In the genomic region with DNA sequence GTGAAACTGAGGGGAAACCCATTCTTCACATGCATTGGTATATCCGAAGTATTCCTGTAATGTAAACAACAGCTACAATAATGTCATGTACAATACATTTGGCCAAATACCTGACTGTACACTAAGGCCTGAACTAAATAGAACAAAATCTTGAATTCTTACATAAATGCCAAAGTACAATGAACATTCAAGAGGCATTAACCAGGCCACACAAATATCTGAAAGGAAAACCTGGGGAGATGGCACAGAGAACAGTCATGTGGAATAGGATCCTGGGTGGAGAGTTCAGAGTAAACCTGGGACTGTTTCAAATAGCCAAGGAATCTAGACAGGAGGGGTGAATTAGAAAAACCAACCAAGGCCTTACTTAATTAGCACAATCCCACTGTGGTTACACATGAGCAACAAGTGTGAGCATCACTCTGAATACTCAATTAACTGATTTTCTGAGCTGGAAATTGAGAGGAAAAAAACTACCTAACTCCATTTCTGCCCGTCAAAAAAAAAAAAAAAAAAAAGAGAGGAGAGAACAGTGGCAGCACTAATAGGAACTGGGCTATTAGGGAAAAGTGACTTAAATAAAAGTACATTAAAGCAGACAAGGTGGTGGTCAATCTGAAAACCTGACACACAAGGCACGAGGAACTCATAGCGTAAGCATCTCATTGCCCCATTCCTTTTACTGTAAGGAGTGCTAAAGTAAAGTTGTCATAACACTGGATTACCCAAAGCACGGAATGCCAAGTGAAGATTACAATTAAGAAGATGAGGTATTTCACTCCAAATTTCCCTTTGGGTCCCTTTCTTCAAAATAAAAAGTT, we compare ENCODE assay signal across 10 cellular contexts. TPM values are rescaled to one million over a fixed set of nuclear protein-coding genes. Genes with fewer than 3 reads are reported as not detected.
DNase-seq lines count a peak whose midpoint lies in the region; ATAC-seq and TF ChIP-seq lines count a peak whose summit lies in the region.
"Had no signal": no experiment of that assay in that cellular context is flagged by ENCODE, and none has a peak within 500 bp of the region (broad histone marks: within the 10 kb centered on the region; RNA-seq: fewer than 3 reads in every experiment).

No MANE protein-coding gene starts in this region.

- peak overlapping the region; percentile 82 for H3K27ac Mint-ChIP-seq in activated T-cell treated with anti-CD3 and anti-CD28 coated beads, Interleukin-2, amount 50 U/mL, for 72 hours
- peak overlapping the region; percentile 77 for H3K27ac Mint-ChIP-seq in activated naive CD8-positive, alpha-beta T cell treated with anti-CD3 and anti-CD28 coated beads, Interleukin-2, amount 50 U/mL, for 24 hours

- H3K27me3 ChIP-seq in right lobe of liver (no peaks in the 10 kb centered on the region), tibial artery (no peaks in the 10 kb centered on the region), ovary (no peaks in the 10 kb centered on the region)

- no peak overlapping the region for H3K4me3 ChIP-seq in right lobe of liver
- H3K4me3 ChIP-seq in tibial artery = no peak overlapping the region
- no peak overlapping the region for H3K4me3 ChIP-seq in ovary

- H3K36me3 ChIP-seq in right lobe of liver = peaks cover 0 to 29% (median 13%) of the 10 kb centered on the region in 4 donors
- peaks cover 22 to 38% (median 32%) of the 10 kb centered on the region in 3 donors for H3K36me3 ChIP-seq in tibial artery
- H3K36me3 ChIP-seq in ovary = no peaks in the 10 kb centered on the region

- H3K4me1 ChIP-seq in right lobe of liver (peaks cover 0 to 52% (median 20%) of the 10 kb centered on the region in 4 donors), tibial artery (peaks cover 0 to 54% (median 30%) of the 10 kb centered on the region in 4 donors), ovary (ENCODE audit: insufficient read depth) (peaks cover 28% of the 10 kb centered on the region)

- H3K36me3 Mint-ChIP-seq in activated T-cell treated with anti-CD3 and anti-CD28 coated beads, Interleukin-2, amount 50 U/mL, for 72 hours (ENCODE audit: insufficient read depth in 2 of 2) = peaks cover 8 to 40% of the 10 kb centered on the region in 2 donors
- peaks cover 74% of the 10 kb centered on the region for H3K36me3 Mint-ChIP-seq in activated naive CD8-positive, alpha-beta T cell treated with anti-CD3 and anti-CD28 coated beads, Interleukin-2, amount 50 U/mL, for 24 hours (ENCODE audit: low read depth)

- H3K9me3 ChIP-seq in right lobe of liver (no peaks in the 10 kb centered on the region), tibial artery (no peaks in the 10 kb centered on the region), ovary (no peaks in the 10 kb centered on the region)

- no peaks in the 10 kb centered on the region for H3K27me3 Mint-ChIP-seq in activated T-cell treated with anti-CD3 and anti-CD28 coated beads, Interleukin-2, amount 50 U/mL, for 72 hours (ENCODE audit: low read depth)
- H3K27me3 Mint-ChIP-seq in activated naive CD8-positive, alpha-beta T cell treated with anti-CD3 and anti-CD28 coated beads, Interleukin-2, amount 50 U/mL, for 24 hours = no peaks in the 10 kb centered on the region

- TF ChIP-seq CTCF in right lobe of liver (IDR thresholded peaks at IDR 0.05) (no peak), tibial artery (IDR thresholded peaks at IDR 0.05) (no peak), ovary (IDR thresholded peaks at IDR 0.05) (no peak)

- H3K4me1 Mint-ChIP-seq in activated T-cell treated with anti-CD3 and anti-CD28 coated beads, Interleukin-2, amount 50 U/mL, for 72 hours (ENCODE audit: low read depth) = peaks cover 71% of the 10 kb centered on the region
- peaks cover 84% of the 10 kb centered on the region for H3K4me1 Mint-ChIP-seq in activated naive CD8-positive, alpha-beta T cell treated with anti-CD3 and anti-CD28 coated beads, Interleukin-2, amount 50 U/mL, for 24 hours

- no peak for TF ChIP-seq POLR2A in right lobe of liver (IDR thresholded peaks at IDR 0.05)
- no peak for TF ChIP-seq POLR2A in ovary (IDR thresholded peaks at IDR 0.05)

- intact Hi-C loops in right lobe of liver (cut with DNase I) = no loop called here
- intact Hi-C loops in tibial artery (cut with DNase I; ENCODE audit: low total_unique reads) = no loop called here
- intact Hi-C loops in ovary (cut with DNase I) = no loop called here

- no peak for ATAC-seq in activated T-cell treated with anti-CD3 and anti-CD28 coated beads, Interleukin-2, amount 50 U/mL, for 72 hours (replicated peaks in 1 of 2)
- ATAC-seq in activated naive CD8-positive, alpha-beta T cell treated with anti-CD3 and anti-CD28 coated beads, Interleukin-2, amount 50 U/mL, for 24 hours = no peak
- no peak for ATAC-seq in right lobe of liver

- WGBS in right lobe of liver (ENCODE audit: insufficient coverage, low coverage, low lambda C conversion rate, missing lambda C conversion rate) = 54% methylated on average over 5 of the region's 5 CpGs
- 20 to 38% (median 22%) methylated on average over 5 of the region's 5 CpGs for WGBS in ovary, 3 donors

- TF ChIP-seq EP300 in ovary (IDR thresholded peaks at IDR 0.05) = no peak

- no peaks in the 10 kb centered on the region for H3K9me3 Mint-ChIP-seq in activated T-cell treated with anti-CD3 and anti-CD28 coated beads, Interleukin-2, amount 50 U/mL, for 72 hours
- H3K9me3 Mint-ChIP-seq in activated naive CD8-positive, alpha-beta T cell treated with anti-CD3 and anti-CD28 coated beads, Interleukin-2, amount 50 U/mL, for 24 hours = no peaks in the 10 kb centered on the region

- peak overlapping the region in 1 of 2 donors; percentile 39 for H3K4me3 Mint-ChIP-seq in activated T-cell treated with anti-CD3 and anti-CD28 coated beads, Interleukin-2, amount 50 U/mL, for 72 hours
- no peak overlapping the region for H3K4me3 Mint-ChIP-seq in activated naive CD8-positive, alpha-beta T cell treated with anti-CD3 and anti-CD28 coated beads, Interleukin-2, amount 50 U/mL, for 24 hours

- H3K27ac ChIP-seq in right lobe of liver (peak overlapping the region in 2 of 3 donors; percentile 10 to 22), tibial artery (peak overlapping the region; percentile 2 to 40), ovary (peak overlapping the region in 1 of 2 donors; percentile 64)
- H3K27ac ChIP-seq: WERI-Rb-1 had no signal

- no peak for DNase-seq in activated T-cell treated with anti-CD3 and anti-CD28 coated beads, Interleukin-2, amount 50 U/mL, for 72 hours
- DNase-seq in activated T-cell treated with anti-CD3 and anti-CD28 coated beads for 4 hours (no peak), right lobe of liver (no peak), tibial artery (no peak), Kasumi-1 (lab: John Stamatoyannopoulos, UW) (no peak), NCI-H510A treated with DMSO at 0.1 percent for 48 hours (lab: John Stamatoyannopoulos, UW) (no peak), ovary (no peak)
- no peak for DNase-seq in activated naive CD8-positive, alpha-beta T cell treated with anti-CD3 and anti-CD28 coated beads, Interleukin-2, amount 50 U/mL, for 24 hours
- DNase-seq: amniotic stem cell, WERI-Rb-1 had no signal

RNA-seq across cellular contexts. Expression of gene SNX5, which starts 10.9 kb away (rescaled TPM):
- total RNA-seq in activated T-cell treated with anti-CD3 and anti-CD28 coated beads, Interleukin-2, amount 50 U/mL, for 72 hours = 100 to 1,000 TPM; 207 to 208 TPM
- total RNA-seq in right lobe of liver = 10 to 100 TPM; 32.6 to 74.5 (median 46.0) TPM
- 100 to 1,000 TPM in 4 of 7 donors, 10 to 100 TPM in 3; 74.2 to 138 (median 101) TPM for total RNA-seq in ovary
- 100 to 1,000 TPM in 1 of 2 donors, 10 to 100 TPM in 1; 74.0 to 143 TPM for polyA plus RNA-seq in ovary

RNA-seq across cellular contexts. Expression of gene MGME1, which starts 11.1 kb away (rescaled TPM):
- total RNA-seq in activated T-cell treated with anti-CD3 and anti-CD28 coated beads, Interleukin-2, amount 50 U/mL, for 72 hours = 10 to 100 TPM; 41.1 to 47.0 TPM
- total RNA-seq in right lobe of liver (1 to 10 TPM; 6.0 to 8.4 (median 7.5) TPM), ovary (10 to 100 TPM in 1 of 7 donors, 1 to 10 TPM in 6; 5.1 to 11.9 (median 8.3) TPM)
- polyA plus RNA-seq in ovary = 10 to 100 TPM in 1 of 2 donors, 1 to 10 TPM in 1; 7.8 to 11.5 TPM
